Comparison of ENCODE assay signal across 8 cellular contexts in the genomic region with DNA sequence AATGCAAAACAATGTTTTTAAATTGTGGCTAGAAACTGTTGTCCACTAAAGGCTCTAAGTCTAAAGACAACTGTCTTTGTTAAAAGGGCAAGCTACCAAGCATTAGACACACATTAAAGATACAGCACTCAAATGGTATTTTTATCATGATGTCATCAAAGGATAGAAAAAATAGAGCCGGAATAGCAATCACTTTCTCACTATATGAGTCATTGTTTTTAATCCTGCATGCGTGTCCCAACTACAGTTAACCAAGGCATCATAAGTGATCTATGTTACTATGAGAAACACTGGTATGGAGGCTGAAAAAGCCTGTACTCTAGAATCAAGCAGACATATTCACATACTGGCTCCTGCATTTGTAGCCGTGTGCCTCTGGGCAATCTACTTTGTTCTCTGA. TPM values are rescaled to one million over a fixed set of nuclear protein-coding genes. Genes with fewer than 3 reads are reported as not detected.
A peak's percentile ranks its signal among the peaks of the same experiment; 100 is the strongest.
DNase-seq lines count a peak whose midpoint lies in the region; ATAC-seq and TF ChIP-seq lines count a peak whose summit lies in the region.

No MANE protein-coding gene starts in this region.

- 37 to 52% methylated on average over 3 of the region's 3 CpGs for WGBS in body of pancreas, 2 donors
- no CpG with 5 or more reads among the region's 3 CpGs for WGBS in mesodermal cell (ENCODE audit: insufficient coverage in 2 of 2), 2 experiments

- DNase-seq in AG04449 (ENCODE audit: low read depth, low spot score): peak; percentile 92
- peak; percentile 29 for DNase-seq in HT-29 (ENCODE audit: low spot score)
- peak in 1 of 4 donors; percentile 11 for DNase-seq in body of pancreas
- no peak for DNase-seq in NCI-H1048 (lab: John Stamatoyannopoulos, UW)
- no peak for DNase-seq in stimulated activated CD8-positive, alpha-beta memory T cell treated with anti-CD3 and anti-CD28 coated beads, Interleukin-4, amount 100 ng/mL, for 48 hours
- no peak for DNase-seq in amygdala (lab: John Stamatoyannopoulos, UW)

- no peak for TF ChIP-seq POLR2A in body of pancreas (IDR thresholded peaks at IDR 0.05)

- intact Hi-C loops in body of pancreas (cut with DNase I): no loop called here

- POLR2A ChIA-PET in AG04449 (lab: Yijun Ruan, JAX): no interaction called here

- no peaks in the 10 kb centered on the region for H3K36me3 ChIP-seq in body of pancreas (replicated peaks in 1 of 2; ENCODE audit: insufficient read depth in 1 of 2, low read depth in 2 of 2)
- H3K36me3 ChIP-seq in mesodermal cell (ENCODE audit: control insufficient read depth, insufficient read depth, low read length): no peaks in the 10 kb centered on the region

- H3K9me3 ChIP-seq in body of pancreas (no peaks in the 10 kb centered on the region), mesodermal cell (ENCODE audit: control insufficient read depth, low read length) (peaks cover 12% of the 10 kb centered on the region)

- peaks cover 44% of the 10 kb centered on the region for H3K4me1 ChIP-seq in body of pancreas
- peaks cover 11% of the 10 kb centered on the region for H3K4me1 ChIP-seq in mesodermal cell (ENCODE audit: control insufficient read depth, insufficient read depth, low read length, poor library complexity, severe bottlenecking)

- no peaks in the 10 kb centered on the region for H3K27me3 ChIP-seq in body of pancreas

- CTCF ChIA-PET in AG04449 (lab: Yijun Ruan, JAX): no interaction called here

- ATAC-seq in body of pancreas (no peak), GM21786 (IDR thresholded peaks at IDR 0.05; ENCODE audit: unreplicated experiment) (no peak)

- no peak for TF ChIP-seq CTCF in AG04449 (IDR thresholded peaks at IDR 0.05; ENCODE audit: insufficient read depth, low read length, missing control alignments)
- no peak for TF ChIP-seq CTCF in body of pancreas (IDR thresholded peaks at IDR 0.05)

- H3K4me3 ChIP-seq in AG04449 (ENCODE audit: low read depth, low read length): no peak overlapping the region
- H3K4me3 ChIP-seq in body of pancreas: no peak overlapping the region
- peak overlapping the region; percentile 53 for H3K4me3 ChIP-seq in mesodermal cell (ENCODE audit: extremely low read depth, insufficient read depth, low read length, poor library complexity, severe bottlenecking)

- H3K27ac ChIP-seq in body of pancreas (peak overlapping the region; percentile 42 to 98 (median 98)), mesodermal cell (ENCODE audit: low read depth, low read length, severe bottlenecking) (peak overlapping the region; percentile 99)

RNA-seq across cellular contexts. Expression of gene PJA2, which starts 1.9 kb away (rescaled TPM):
- 7.9 and 8.6 TPM in 2 replicates for total RNA-seq in HT-29 (2014; rRNA removed; shearing (Covaris generic))
- 10 to 100 TPM; 48.0 to 67.9 TPM for total RNA-seq in body of pancreas
- 129 TPM for polyA plus RNA-seq in mesodermal cell (2013, experiment 1 of 2)
- polyA plus RNA-seq in mesodermal cell (2013, experiment 2 of 2): 140 TPM

Comparison
In these comparisons a context has a peak if more than half of its experiments do, and no peak if none do; other contexts are left out.
1. DNase-seq: peak in AG04449 (single experiment) and HT-29 (single experiment); none in NCI-H1048 (single experiment), stimulated activated CD8-positive, alpha-beta memory T cell treated with anti-CD3 and anti-CD28 coated beads, Interleukin-4, amount 100 ng/mL, for 48 hours (single experiment) and amygdala (0 of 56).